ENCODE assay signal across 8 cellular contexts in genomic region chr14:49860988-49861387, GRCh38. TPM values are rescaled to one million over a fixed set of nuclear protein-coding genes. Genes with fewer than 3 reads are reported as not detected.
A peak's percentile ranks its signal among the peaks of the same experiment; 100 is the strongest.
DNase-seq lines count a peak whose midpoint lies in the region; ATAC-seq and TF ChIP-seq lines count a peak whose summit lies in the region.

No MANE protein-coding gene starts in this region.

- H3K4me3 ChIP-seq in DOHH2 (ENCODE audit: low read length) = peak overlapping the region; percentile 98
- peak overlapping the region in 2 of 4 donors; percentile 41 to 70 for H3K4me3 ChIP-seq in Peyer's patch
- H3K4me3 ChIP-seq in right cardiac atrium (ENCODE audit: low read length) = peak overlapping the region; percentile 70
- H3K4me3 ChIP-seq in skeletal muscle satellite cell (ENCODE audit: low read length) = peak overlapping the region; percentile 74

- H4K20me1 ChIP-seq in DOHH2 (ENCODE audit: control insufficient read depth, insufficient read depth, low read depth, low read length) = no peaks in the 10 kb centered on the region

- TF ChIP-seq POLR2A in Peyer's patch (IDR thresholded peaks at IDR 0.05) = no peak

- peak overlapping the region; percentile 86 for H3K4me2 ChIP-seq in DOHH2 (ENCODE audit: low read length)
- peak overlapping the region; percentile 92 for H3K4me2 ChIP-seq in skeletal muscle satellite cell (ENCODE audit: low read length)

- H3K27me3 ChIP-seq in DOHH2 (ENCODE audit: control insufficient read depth, low read length) (no peaks in the 10 kb centered on the region), Peyer's patch (no peaks in the 10 kb centered on the region), right cardiac atrium (ENCODE audit: control insufficient read depth, insufficient read depth) (no peaks in the 10 kb centered on the region), skeletal muscle satellite cell (ENCODE audit: control insufficient read depth, insufficient read depth, low read length) (no peaks in the 10 kb centered on the region)

- intact Hi-C loops in right cardiac atrium (cut with DNase I) = loop anchor here in 3 of 4 donors (5.0 to 10.0 kb wide), 3 partner anchors 144 to 246 kb away; no protein-coding TSS in a partner anchor

- no peaks in the 10 kb centered on the region for H3K9me2 ChIP-seq in DOHH2 (replicated peaks; ENCODE audit: control insufficient read depth, low read length)

- H3K79me2 ChIP-seq in DOHH2 (ENCODE audit: control insufficient read depth, low read length) = peaks cover 11% of the 10 kb centered on the region

- H3K27ac ChIP-seq in DOHH2 (ENCODE audit: low read depth, low read length) (peak overlapping the region; percentile 87), Peyer's patch (peak overlapping the region; percentile 93 to 99 (median 96)), right cardiac atrium (ENCODE audit: low read length) (no peak overlapping the region)

- H3K36me3 ChIP-seq in DOHH2 (ENCODE audit: control insufficient read depth, low read length) (peaks cover 5% of the 10 kb centered on the region), Peyer's patch (no peaks in the 10 kb centered on the region), skeletal muscle satellite cell (ENCODE audit: insufficient read depth, low read length) (no peaks in the 10 kb centered on the region)

- ATAC-seq in right cardiac atrium (no peak), GM19324 (IDR thresholded peaks at IDR 0.05; ENCODE audit: low FRiP score, unreplicated experiment) (no peak), GM19452 (IDR thresholded peaks at IDR 0.05; ENCODE audit: unreplicated experiment) (no peak), GM19023 (IDR thresholded peaks at IDR 0.05; ENCODE audit: unreplicated experiment) (no peak)
- no peak for ATAC-seq in stimulated activated naive CD8-positive, alpha-beta T cell treated with anti-CD3 and anti-CD28 coated beads, Interleukin-15, Interleukin-2, amounts not matched to agents 100 U/mL and 50 U/mL, for 24 hours

- DNase-seq in Peyer's patch (no peak), right cardiac atrium (no peak)
- no peak for DNase-seq in stimulated activated naive CD8-positive, alpha-beta T cell treated with anti-CD3 and anti-CD28 coated beads, Interleukin-15, Interleukin-2, amounts not matched to agents 100 U/mL and 50 U/mL, for 24 hours

- TF ChIP-seq CTCF in DOHH2 (IDR thresholded peaks at IDR 0.05; ENCODE audit: low read depth, low read length, poor library complexity, severe bottlenecking) (no peak), Peyer's patch (IDR thresholded peaks at IDR 0.05) (no peak)

- WGBS in right cardiac atrium = 95% methylated on average over 1 of the region's 1 CpG

- H3K9me3 ChIP-seq in DOHH2 (ENCODE audit: control insufficient read depth, insufficient read depth, low read length) = no peaks in the 10 kb centered on the region
- H3K9me3 ChIP-seq in Peyer's patch = no peaks in the 10 kb centered on the region
- no peaks in the 10 kb centered on the region for H3K9me3 ChIP-seq in right cardiac atrium (ENCODE audit: control insufficient read depth, low read length)
- H3K9me3 ChIP-seq in skeletal muscle satellite cell (replicated peaks; ENCODE audit: low read length) = no peaks in the 10 kb centered on the region

- H3F3A ChIP-seq in DOHH2 (ENCODE audit: control insufficient read depth, insufficient read depth) = peaks cover 44% of the 10 kb centered on the region

- peak overlapping the region; percentile 93 for H3K9ac ChIP-seq in skeletal muscle satellite cell (ENCODE audit: low read depth, low read length)

- H3K4me1 ChIP-seq in DOHH2 (ENCODE audit: control insufficient read depth, low read length) (peaks cover 64% of the 10 kb centered on the region), Peyer's patch (peaks cover 0 to 9% (median 4%) of the 10 kb centered on the region in 4 donors), right cardiac atrium (ENCODE audit: control insufficient read depth, insufficient read depth, low read length) (peaks cover 2% of the 10 kb centered on the region), skeletal muscle satellite cell (ENCODE audit: control insufficient read depth, insufficient read depth, low read length) (peaks cover 17% of the 10 kb centered on the region)

RNA-seq across cellular contexts. Expression of gene NEMF, which starts 8.4 kb away (rescaled TPM):
- total RNA-seq in Peyer's patch = 100 to 1,000 TPM; 114 to 413 (median 145) TPM
- total RNA-seq in right cardiac atrium = 10 to 100 TPM; 47.0 to 54.4 (median 51.7) TPM
- 27.0 TPM for polyA plus RNA-seq in right cardiac atrium
- total RNA-seq in skeletal muscle satellite cell (2012; rRNA removed) = 40.3 and 40.4 TPM in 2 replicates

RNA-seq across cellular contexts. Expression of gene ARF6, which starts 31.9 kb away (rescaled TPM):
- total RNA-seq in Peyer's patch (10 to 100 TPM; 47.0 to 92.5 (median 68.5) TPM), right cardiac atrium (10 to 100 TPM; 25.3 to 34.6 (median 28.2) TPM)
- 16.5 TPM for polyA plus RNA-seq in right cardiac atrium
- 67.9 and 81.0 TPM in 2 replicates for total RNA-seq in skeletal muscle satellite cell (2012; rRNA removed)
